ENCODE assay signal across 2 cellular contexts in the genomic region with DNA sequence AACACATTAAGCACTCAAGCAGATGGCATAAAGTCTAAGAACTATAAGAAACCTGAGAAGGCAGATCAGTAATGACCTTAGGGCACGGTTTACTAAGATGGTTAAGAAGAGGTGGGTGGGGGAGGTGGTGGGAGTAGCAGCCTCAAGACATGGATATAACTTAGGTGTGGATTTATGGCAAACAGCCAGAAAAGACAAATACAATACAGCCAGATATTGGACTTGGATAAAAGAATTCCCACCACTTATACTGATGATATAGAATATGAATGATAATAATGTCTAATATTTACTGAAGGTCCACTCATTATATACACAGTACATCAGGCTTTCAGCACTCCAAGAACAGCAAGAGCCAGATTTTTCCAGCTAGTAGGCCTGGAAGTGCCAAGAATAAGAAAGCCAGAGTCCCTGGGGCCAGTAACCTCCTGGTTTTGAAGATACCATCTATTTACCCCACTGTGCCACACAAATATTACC.
A peak's percentile ranks its signal among the peaks of the same experiment; 100 is the strongest.
TF ChIP-seq lines count a peak whose summit lies in the region.

No MANE protein-coding gene starts in this region.

TF ChIP-seq in GM23338, 12 proteins besides CTCF, POLR2A, EP300 and RAD21:
- TF ChIP-seq ZNF331 (CRISPR knock-in tag; IDR thresholded peaks at IDR 0.05; ENCODE audit: low read depth) (no peak), ZNF114 (CRISPR knock-in tag; IDR thresholded peaks at IDR 0.05) (no peak), EZH2 (IDR thresholded peaks at IDR 0.05; ENCODE audit: low read depth, unreplicated experiment) (no peak), JUNB (IDR thresholded peaks at IDR 0.05; ENCODE audit: unreplicated experiment) (no peak)
- TF ChIP-seq, protein P1, sequence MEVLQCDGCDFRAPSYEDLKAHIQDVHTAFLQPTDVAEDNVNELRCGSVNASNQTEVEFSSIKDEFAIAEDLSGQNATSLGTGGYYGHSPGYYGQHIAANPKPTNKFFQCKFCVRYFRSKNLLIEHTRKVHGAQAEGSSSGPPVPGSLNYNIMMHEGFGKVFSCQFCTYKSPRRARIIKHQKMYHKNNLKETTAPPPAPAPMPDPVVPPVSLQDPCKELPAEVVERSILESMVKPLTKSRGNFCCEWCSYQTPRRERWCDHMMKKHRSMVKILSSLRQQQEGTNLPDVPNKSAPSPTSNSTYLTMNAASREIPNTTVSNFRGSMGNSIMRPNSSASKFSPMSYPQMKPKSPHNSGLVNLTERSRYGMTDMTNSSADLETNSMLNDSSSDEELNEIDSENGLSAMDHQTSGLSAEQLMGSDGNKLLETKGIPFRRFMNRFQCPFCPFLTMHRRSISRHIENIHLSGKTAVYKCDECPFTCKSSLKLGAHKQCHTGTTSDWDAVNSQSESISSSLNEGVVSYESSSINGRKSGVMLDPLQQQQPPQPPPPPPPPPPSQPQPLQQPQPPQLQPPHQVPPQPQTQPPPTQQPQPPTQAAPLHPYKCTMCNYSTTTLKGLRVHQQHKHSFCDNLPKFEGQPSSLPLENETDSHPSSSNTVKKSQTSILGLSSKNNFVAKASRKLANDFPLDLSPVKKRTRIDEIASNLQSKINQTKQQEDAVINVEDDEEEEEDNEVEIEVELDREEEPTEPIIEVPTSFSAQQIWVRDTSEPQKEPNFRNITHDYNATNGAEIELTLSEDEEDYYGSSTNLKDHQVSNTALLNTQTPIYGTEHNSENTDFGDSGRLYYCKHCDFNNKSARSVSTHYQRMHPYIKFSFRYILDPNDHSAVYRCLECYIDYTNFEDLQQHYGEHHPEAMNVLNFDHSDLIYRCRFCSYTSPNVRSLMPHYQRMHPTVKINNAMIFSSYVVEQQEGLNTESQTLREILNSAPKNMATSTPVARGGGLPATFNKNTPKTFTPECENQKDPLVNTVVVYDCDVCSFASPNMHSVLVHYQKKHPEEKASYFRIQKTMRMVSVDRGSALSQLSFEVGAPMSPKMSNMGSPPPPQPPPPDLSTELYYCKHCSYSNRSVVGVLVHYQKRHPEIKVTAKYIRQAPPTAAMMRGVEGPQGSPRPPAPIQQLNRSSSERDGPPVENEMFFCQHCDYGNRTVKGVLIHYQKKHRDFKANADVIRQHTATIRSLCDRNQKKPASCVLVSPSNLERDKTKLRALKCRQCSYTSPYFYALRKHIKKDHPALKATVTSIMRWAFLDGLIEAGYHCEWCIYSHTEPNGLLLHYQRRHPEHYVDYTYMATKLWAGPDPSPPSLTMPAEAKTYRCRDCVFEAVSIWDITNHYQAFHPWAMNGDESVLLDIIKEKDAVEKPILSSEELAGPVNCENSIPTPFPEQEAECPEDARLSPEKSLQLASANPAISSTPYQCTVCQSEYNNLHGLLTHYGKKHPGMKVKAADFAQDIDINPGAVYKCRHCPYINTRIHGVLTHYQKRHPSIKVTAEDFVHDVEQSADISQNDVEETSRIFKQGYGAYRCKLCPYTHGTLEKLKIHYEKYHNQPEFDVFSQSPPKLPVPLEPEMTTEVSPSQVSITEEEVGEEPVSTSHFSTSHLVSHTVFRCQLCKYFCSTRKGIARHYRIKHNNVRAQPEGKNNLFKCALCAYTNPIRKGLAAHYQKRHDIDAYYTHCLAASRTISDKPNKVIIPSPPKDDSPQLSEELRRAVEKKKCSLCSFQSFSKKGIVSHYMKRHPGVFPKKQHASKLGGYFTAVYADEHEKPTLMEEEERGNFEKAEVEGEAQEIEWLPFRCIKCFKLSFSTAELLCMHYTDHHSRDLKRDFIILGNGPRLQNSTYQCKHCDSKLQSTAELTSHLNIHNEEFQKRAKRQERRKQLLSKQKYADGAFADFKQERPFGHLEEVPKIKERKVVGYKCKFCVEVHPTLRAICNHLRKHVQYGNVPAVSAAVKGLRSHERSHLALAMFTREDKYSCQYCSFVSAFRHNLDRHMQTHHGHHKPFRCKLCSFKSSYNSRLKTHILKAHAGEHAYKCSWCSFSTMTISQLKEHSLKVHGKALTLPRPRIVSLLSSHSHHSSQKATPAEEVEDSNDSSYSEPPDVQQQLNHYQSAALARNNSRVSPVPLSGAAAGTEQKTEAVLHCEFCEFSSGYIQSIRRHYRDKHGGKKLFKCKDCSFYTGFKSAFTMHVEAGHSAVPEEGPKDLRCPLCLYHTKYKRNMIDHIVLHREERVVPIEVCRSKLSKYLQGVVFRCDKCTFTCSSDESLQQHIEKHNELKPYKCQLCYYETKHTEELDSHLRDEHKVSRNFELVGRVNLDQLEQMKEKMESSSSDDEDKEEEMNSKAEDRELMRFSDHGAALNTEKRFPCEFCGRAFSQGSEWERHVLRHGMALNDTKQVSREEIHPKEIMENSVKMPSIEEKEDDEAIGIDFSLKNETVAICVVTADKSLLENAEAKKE (CRISPR knock-in tag; IDR thresholded peaks at IDR 0.05) = no peak
TF ChIP-seq in GM23338: peak in this region for 0.

TF ChIP-seq in SK-N-SH, 30 proteins besides CTCF, POLR2A, EP300 and RAD21:
- TF ChIP-seq, protein P2, sequence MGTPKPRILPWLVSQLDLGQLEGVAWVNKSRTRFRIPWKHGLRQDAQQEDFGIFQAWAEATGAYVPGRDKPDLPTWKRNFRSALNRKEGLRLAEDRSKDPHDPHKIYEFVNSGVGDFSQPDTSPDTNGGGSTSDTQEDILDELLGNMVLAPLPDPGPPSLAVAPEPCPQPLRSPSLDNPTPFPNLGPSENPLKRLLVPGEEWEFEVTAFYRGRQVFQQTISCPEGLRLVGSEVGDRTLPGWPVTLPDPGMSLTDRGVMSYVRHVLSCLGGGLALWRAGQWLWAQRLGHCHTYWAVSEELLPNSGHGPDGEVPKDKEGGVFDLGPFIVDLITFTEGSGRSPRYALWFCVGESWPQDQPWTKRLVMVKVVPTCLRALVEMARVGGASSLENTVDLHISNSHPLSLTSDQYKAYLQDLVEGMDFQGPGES (IDR thresholded peaks at IDR 0.05; ENCODE audit: low read depth, low read length) = no peak
- peak; percentile 26; the same call in 1 of the 2 replicates for TF ChIP-seq NFIC (IDR thresholded peaks at IDR 0.05; ENCODE audit: borderline replicate concordance)
